8 cellular contexts compared by ENCODE assay signal in the genomic region with DNA sequence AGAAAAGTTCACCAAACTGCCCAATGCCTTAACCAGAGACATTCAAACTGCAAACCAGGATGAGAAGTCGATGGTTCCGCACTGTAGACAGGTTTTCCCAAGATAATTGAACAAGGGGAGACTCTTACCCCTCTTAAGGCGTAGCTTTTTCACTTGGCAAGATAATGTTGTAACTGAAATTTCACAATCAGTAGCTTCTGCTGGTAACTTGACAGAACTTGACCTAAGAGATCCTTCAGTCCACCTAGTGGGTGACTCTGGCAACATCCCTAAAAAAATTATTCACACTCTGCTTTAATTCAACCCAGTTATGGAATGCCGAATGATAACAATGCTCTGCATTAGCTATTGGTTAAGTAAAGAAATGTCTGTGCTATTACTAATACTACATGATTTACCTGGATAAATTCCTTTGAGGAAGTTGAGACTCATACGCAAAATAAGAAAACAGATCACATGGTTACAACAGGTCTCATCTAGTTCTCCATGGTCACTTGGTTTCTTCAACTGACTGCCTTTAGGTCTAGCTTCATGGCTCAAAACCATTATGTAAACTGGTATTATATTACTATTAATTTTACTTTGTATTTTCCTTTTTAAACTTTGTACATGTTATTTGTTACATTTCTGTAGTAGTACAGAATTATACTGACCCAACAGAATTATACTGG. TPM values are rescaled to one million over a fixed set of nuclear protein-coding genes. Genes with fewer than 3 reads are reported as not detected.
DNase-seq lines count a peak whose midpoint lies in the region; ATAC-seq, FAIRE-seq and TF ChIP-seq lines count a peak whose summit lies in the region.

No MANE protein-coding gene starts in this region.

- peak; percentile 87 for FAIRE-seq in GM12891 (lab: Jason Lieb, UNC)

- no peaks in the 10 kb centered on the region for H3K9me3 Mint-ChIP-seq in chondrocyte (ENCODE audit: low read depth)
- H3K9me3 Mint-ChIP-seq in memory B cell: no peaks in the 10 kb centered on the region

- H3K27me3 Mint-ChIP-seq in chondrocyte (ENCODE audit: low read depth) (no peaks in the 10 kb centered on the region), memory B cell (no peaks in the 10 kb centered on the region)

- peak; percentile 49 for ATAC-seq in memory B cell (ENCODE audit: low read depth)
- no peak for ATAC-seq in GM18873 (IDR thresholded peaks at IDR 0.05; ENCODE audit: low FRiP score, unreplicated experiment)
- ATAC-seq in HG03469 (IDR thresholded peaks at IDR 0.05; ENCODE audit: unreplicated experiment): no peak

- no peak overlapping the region for H3K27ac Mint-ChIP-seq in chondrocyte (ENCODE audit: unreplicated experiment)
- no peak overlapping the region for H3K27ac Mint-ChIP-seq in memory B cell

- H3K4me3 Mint-ChIP-seq in chondrocyte (ENCODE audit: unreplicated experiment) (no peak overlapping the region), memory B cell (no peak overlapping the region)

- DNase-seq in GM12891 (ENCODE audit: insufficient read length, low spot score): no peak
- peak; percentile 89 for DNase-seq in MV-4-11 (lab: John Stamatoyannopoulos, UW)
- no peak for DNase-seq in chondrocyte (ENCODE audit: low spot score)
- DNase-seq in memory B cell (ENCODE audit: low spot score in 2 of 2): no peak
- no peak for DNase-seq in activated CD4-positive, CD25-positive, alpha-beta regulatory T cell treated with anti-CD3 and anti-CD28 coated beads, Interleukin-2, amount 50 U/mL, for 72 hours
- DNase-seq in ecto neural progenitor cell (ENCODE audit: low spot score): no peak

- no peaks in the 10 kb centered on the region for H3K36me3 Mint-ChIP-seq in chondrocyte (ENCODE audit: low read depth)
- H3K36me3 Mint-ChIP-seq in memory B cell: no peaks in the 10 kb centered on the region

- H3K4me1 Mint-ChIP-seq in chondrocyte (ENCODE audit: low read depth) (peaks cover 16% of the 10 kb centered on the region), memory B cell (peaks cover 16% of the 10 kb centered on the region)

- TF ChIP-seq CTCF in chondrocyte (IDR thresholded peaks at IDR 0.05): peak; percentile 76

- no peak for TF ChIP-seq POLR2A in GM12891 (IDR thresholded peaks at IDR 0.05; ENCODE audit: low read depth, low read length)

TF ChIP-seq in GM12891, 5 proteins besides CTCF, POLR2A, EP300 and RAD21:
- TF ChIP-seq PAX5 (IDR thresholded peaks at IDR 0.05; ENCODE audit: insufficient read depth, low read length, severe bottlenecking): no peak
- no peak for TF ChIP-seq POLR2AphosphoS5 (IDR thresholded peaks at IDR 0.05; ENCODE audit: low read depth, low read length)
- no peak for TF ChIP-seq POU2F2 (IDR thresholded peaks at IDR 0.05; ENCODE audit: low read depth, low read length)
- no peak for TF ChIP-seq SPI1 (IDR thresholded peaks at IDR 0.05; ENCODE audit: low read depth, low read length)
- TF ChIP-seq TAF1 (IDR thresholded peaks at IDR 0.05; ENCODE audit: low read depth, low read length): no peak

RNA-seq across cellular contexts. Expression of a gene that starts 9.1 kb away (rescaled TPM):
- polyA plus RNA-seq in GM12891 (2012; ENCODE audit: low read depth, missing spikeins): 15.5 TPM
- total RNA-seq in chondrocyte: 30.2 to 34.2 TPM (median 32.3 TPM) in 3 replicates
